In the genomic region with DNA sequence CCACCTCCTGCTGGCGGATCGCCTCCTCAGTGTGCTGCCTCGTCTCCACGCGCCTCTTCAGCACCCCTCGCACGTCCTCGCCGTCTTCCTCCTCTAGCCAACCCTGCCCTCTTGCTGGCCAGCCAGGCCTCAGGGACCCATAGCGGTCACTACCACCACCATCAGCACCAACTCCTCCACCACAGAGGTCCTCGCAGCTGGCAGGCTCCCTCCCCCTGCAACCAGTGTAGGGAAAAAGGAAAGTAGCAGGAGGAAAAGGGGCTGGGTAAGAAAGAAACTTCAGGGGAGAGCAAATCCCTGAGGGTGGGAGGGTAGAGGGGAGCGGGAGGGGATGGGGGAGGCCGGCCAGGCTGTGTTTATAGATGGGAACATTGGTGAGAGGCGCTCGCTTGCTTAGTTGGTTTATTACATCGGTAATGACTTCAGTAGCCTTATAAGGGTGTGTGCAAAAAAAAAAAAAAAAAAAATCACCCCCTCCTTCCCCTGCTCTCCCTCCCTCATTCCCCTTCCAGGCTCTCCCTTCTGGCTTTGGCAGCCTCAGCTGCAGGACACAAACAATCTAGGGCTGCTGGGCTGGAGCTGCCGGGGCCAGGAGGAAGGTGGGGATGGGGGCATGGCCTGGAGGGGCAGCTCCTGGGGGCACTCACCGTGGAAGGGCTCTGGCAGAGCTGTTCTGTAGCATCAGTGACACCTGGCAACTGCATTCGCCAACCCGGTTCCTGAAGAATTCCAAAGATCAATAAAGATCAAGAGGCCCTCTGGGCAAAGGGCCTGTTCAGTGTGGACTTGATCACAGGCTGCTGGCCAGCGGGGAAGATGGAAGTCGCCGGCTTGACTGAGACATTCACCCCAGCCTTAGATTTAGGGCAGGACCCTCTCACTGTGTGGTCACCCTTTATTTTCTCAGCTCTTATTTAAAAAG, we compare ENCODE assay signal across 14 cellular contexts.
DNase-seq lines count a peak whose midpoint lies in the region; ATAC-seq and TF ChIP-seq lines count a peak whose summit lies in the region.
"Had no signal": no experiment of that assay in that cellular context is flagged by ENCODE, and none has a peak within 500 bp of the region (broad histone marks: within the 10 kb centered on the region; RNA-seq: fewer than 3 reads in every experiment).

No MANE protein-coding gene starts in this region.

- H3K27me3 ChIP-seq in IMR-90 (ENCODE audit: control insufficient read depth, insufficient read depth, low read length), result no peaks in the 10 kb centered on the region
- H3K27me3 ChIP-seq in sigmoid colon, result no peaks in the 10 kb centered on the region
- H3K27me3 ChIP-seq: MG63 had no signal

- peaks cover 45% of the 10 kb centered on the region for H3K4me1 ChIP-seq in IMR-90 (ENCODE audit: control insufficient read depth, insufficient read depth, low read length)
- peaks cover 2 to 45% (median 37%) of the 10 kb centered on the region in 4 donors for H3K4me1 ChIP-seq in sigmoid colon

- 0 out of 3 replicates have a peak overlapping the region, but pooled peaks have one; percentile 46 for H2BK15ac ChIP-seq in IMR-90 (ENCODE audit: low read depth, low read length)

- H3K56ac ChIP-seq in IMR-90 (ENCODE audit: extremely low read depth, insufficient read depth, low read length), result no peak overlapping the region

- peak overlapping the region; percentile 94 for H3K14ac ChIP-seq in IMR-90 (replicated peaks; ENCODE audit: low read depth, low read length)

- H2BK120ac ChIP-seq in IMR-90 (ENCODE audit: low read depth, low read length), result peak overlapping the region; percentile 83

- TF ChIP-seq CTCF in IMR-90 (conservative IDR thresholded peaks at IDR 0.05; ENCODE audit: low read depth, low read length) (no peak), endothelial cell (IDR thresholded peaks at IDR 0.05; ENCODE audit: unreplicated experiment) (no peak), lower leg skin (IDR thresholded peaks at IDR 0.05) (no peak), sigmoid colon (IDR thresholded peaks at IDR 0.05) (peak in 1 of 4 experiments; percentile 8)

- H3K9ac ChIP-seq in IMR-90 (ENCODE audit: low read depth, low read length), result peak overlapping the region; percentile 68

- no peaks in the 10 kb centered on the region for H3K9me3 ChIP-seq in IMR-90 (ENCODE audit: control insufficient read depth, insufficient read depth, low read length)
- no peaks in the 10 kb centered on the region for H3K9me3 ChIP-seq in sigmoid colon
- H3K9me3 ChIP-seq: MG63 had no signal

- in situ Hi-C loops in IMR-90 (cut with MboI; ENCODE audit: low sequenced_read_pairs), result no loop called here

- peak overlapping the region; percentile 49 for H4K5ac ChIP-seq in IMR-90 (ENCODE audit: low read depth, low read length)

- intact Hi-C loops in IMR-90 (cut with micrococcal nuclease), result no loop called here
- intact Hi-C loops in lower leg skin (cut with DNase I; ENCODE audit: low total_unique reads), result no loop called here
- intact Hi-C loops in sigmoid colon (cut with DNase I), result no loop called here

- H3K9me3 Mint-ChIP-seq in endothelial cell (ENCODE audit: unreplicated experiment), result no peaks in the 10 kb centered on the region
- no peaks in the 10 kb centered on the region for H3K9me3 Mint-ChIP-seq in activated T-helper 17 cell treated with anti-CD3 and anti-CD28 coated beads, Interleukin-2, amount 50 U/mL, for 72 hours
- H3K9me3 Mint-ChIP-seq: T-helper 1 cell treated with Interleukin-12 subunit alpha and Interleukin-12 subunit beta and Interleukin-4 antibody, amounts not matched to agents 30 μg/mL and 1 μg/mL, for 36 hours had no signal

- peaks cover 24 to 65% of the 10 kb centered on the region in 2 experiments; a peak in 3 of 4 replicates for H3K79me1 ChIP-seq in IMR-90 (ENCODE audit: low read depth in 1 of 2, low read length in 2 of 2)

- no peak for TF ChIP-seq RAD21 in IMR-90 (IDR thresholded peaks at IDR 0.05; ENCODE audit: low read length)

- peak; percentile 61 for DNase-seq in IMR-90
- no peak for DNase-seq in endothelial cell (ENCODE audit: low spot score)
- no peak for DNase-seq in lower leg skin (ENCODE audit: low spot score in 2 of 2)
- DNase-seq in sigmoid colon, result peak; percentile 95
- DNase-seq in AG08395 (ENCODE audit: low spot score), result no peak
- DNase-seq in RKO (ENCODE audit: low spot score), result no peak
- DNase-seq in islet precursor cell, result no peak
- DNase-seq: activated naive CD4-positive, alpha-beta T cell; cerebellar nuclear complex had no signal

- peak overlapping the region; percentile 64; the same call in 1 of the 2 replicates for H3K23ac ChIP-seq in IMR-90 (ENCODE audit: low read depth, low read length)

- H4K91ac ChIP-seq in IMR-90 (ENCODE audit: insufficient read depth, low read depth, low read length), result peak overlapping the region; percentile 85

- peaks cover 11% of the 10 kb centered on the region for H3K27me3 Mint-ChIP-seq in endothelial cell (ENCODE audit: unreplicated experiment)
- H3K27me3 Mint-ChIP-seq in activated T-helper 17 cell treated with anti-CD3 and anti-CD28 coated beads, Interleukin-2, amount 50 U/mL, for 72 hours, result peaks cover 14% of the 10 kb centered on the region

- BruUV-seq in IMR-90 (replicated peaks; lab: Mats Ljungman, UMichigan), result no TSS peak

- peak overlapping the region; percentile 77 for H2AK5ac ChIP-seq in IMR-90 (ENCODE audit: low read depth, low read length)

- POLR2A ChIA-PET in IMR-90 (lab: Charles Lee; ENCODE audit: unreplicated experiment), result interaction anchor here (0.6 kb wide), 1 partner anchor 82 kb away, joined by 8 read pairs; no protein-coding TSS in a partner anchor

- peaks cover 17% of the 10 kb centered on the region for H3K4me1 Mint-ChIP-seq in endothelial cell (ENCODE audit: unreplicated experiment)
- H3K4me1 Mint-ChIP-seq in activated T-helper 17 cell treated with anti-CD3 and anti-CD28 coated beads, Interleukin-2, amount 50 U/mL, for 72 hours, result no peaks in the 10 kb centered on the region

- H2BK20ac ChIP-seq in IMR-90 (ENCODE audit: low read depth, low read length), result peak overlapping the region; percentile 38

- peak overlapping the region; percentile 47 to 73; a peak in 2 of 4 replicates for H4K8ac ChIP-seq in IMR-90 (ENCODE audit: low read depth in 2 of 2, low read length in 2 of 2)

- H3K4me3 Mint-ChIP-seq in endothelial cell (ENCODE audit: unreplicated experiment), result no peak overlapping the region
- H3K4me3 Mint-ChIP-seq in activated T-helper 17 cell treated with anti-CD3 and anti-CD28 coated beads, Interleukin-2, amount 50 U/mL, for 72 hours, result no peak overlapping the region
- H3K4me3 Mint-ChIP-seq: activated CD8-positive, alpha-beta T cell treated with anti-CD3 and anti-CD28 coated beads, Interleukin-2, amount 10 ng/mL, durations not matched to agents 7 days and 5 days; T-helper 1 cell treated with Interleukin-12 subunit alpha and Interleukin-12 subunit beta and Interleukin-4 antibody, amounts not matched to agents 30 μg/mL and 1 μg/mL, for 36 hours had no signal

- H3K36me3 Mint-ChIP-seq in endothelial cell (ENCODE audit: low read depth, unreplicated experiment), result peaks cover 5% of the 10 kb centered on the region
- no peaks in the 10 kb centered on the region for H3K36me3 Mint-ChIP-seq in activated T-helper 17 cell treated with anti-CD3 and anti-CD28 coated beads, Interleukin-2, amount 50 U/mL, for 72 hours (ENCODE audit: low read depth)

- H3K27ac Mint-ChIP-seq in endothelial cell (ENCODE audit: unreplicated experiment), result peak overlapping the region; percentile 38
- no peak overlapping the region for H3K27ac Mint-ChIP-seq in activated T-helper 17 cell treated with anti-CD3 and anti-CD28 coated beads, Interleukin-2, amount 50 U/mL, for 72 hours
- H3K27ac Mint-ChIP-seq: activated CD8-positive, alpha-beta T cell treated with anti-CD3 and anti-CD28 coated beads, Interleukin-2, amount 10 ng/mL, durations not matched to agents 7 days and 5 days; T-helper 1 cell treated with Interleukin-12 subunit alpha and Interleukin-12 subunit beta and Interleukin-4 antibody, amounts not matched to agents 30 μg/mL and 1 μg/mL, for 36 hours had no signal

- H3K4me2 ChIP-seq in IMR-90 (ENCODE audit: low read depth, low read length), result peak overlapping the region; percentile 50; the same call in 1 of the 2 replicates

- peak in 2 of 4 donors; percentile 14 to 28 for TF ChIP-seq EP300 in sigmoid colon (IDR thresholded peaks at IDR 0.05)

- H3K36me3 ChIP-seq in IMR-90 (ENCODE audit: control insufficient read depth, insufficient read depth, low read length) (peaks cover 61% of the 10 kb centered on the region), sigmoid colon (no peaks in the 10 kb centered on the region)
- H3K36me3 ChIP-seq: MG63 had no signal

- dilution Hi-C loops in IMR-90 (cut with HindIII; ENCODE audit: low sequenced_read_pairs, unreplicated experiment), result no loop called here

- TF ChIP-seq POLR2A in IMR-90 (IDR thresholded peaks at IDR 0.05; ENCODE audit: low read depth, low read length) (no peak), lower leg skin (IDR thresholded peaks at IDR 0.05) (no peak), sigmoid colon (IDR thresholded peaks at IDR 0.05) (peak; percentile 91 to 95)

- H3K4me3 ChIP-seq in IMR-90 (ENCODE audit: insufficient read depth, low read depth, low read length), result peak overlapping the region; percentile 6; the same call in 1 of the 2 replicates
- peak overlapping the region; percentile 4 for H3K4me3 ChIP-seq in lower leg skin (ENCODE audit: low read depth, poor library complexity, severe bottlenecking)
- peak overlapping the region; percentile 68 to 81 (median 73) for H3K4me3 ChIP-seq in sigmoid colon
- H3K4me3 ChIP-seq: MG63 had no signal

- WGBS in IMR-90 (ENCODE audit: extremely low coverage in 2 of 2, insufficient read length in 1 of 2), 2 experiments, result 21% methylated on average over 4 of the region's 23 CpGs; no CpG with 5 or more reads in 1 of the 2 experiments
- WGBS in lower leg skin, 2 donors, result 78 to 86% methylated on average over 23 of the region's 23 CpGs
- WGBS in sigmoid colon, 2 donors, result 45 to 70% methylated on average over 23 of the region's 23 CpGs

- H4K20me1 ChIP-seq in IMR-90 (ENCODE audit: insufficient read depth, low read length), result peaks cover 4% of the 10 kb centered on the region; the same call in 1 of the 2 replicates

- H2AFZ ChIP-seq in IMR-90 (replicated peaks; ENCODE audit: low read length, poor library complexity), result no peak overlapping the region

- ATAC-seq in IMR-90 (ENCODE audit: low read depth), result peak; percentile 44
- no peak for ATAC-seq in activated T-helper 17 cell treated with anti-CD3 and anti-CD28 coated beads, Interleukin-2, amount 50 U/mL, for 72 hours (replicated peaks)
- ATAC-seq: activated CD8-positive, alpha-beta T cell treated with anti-CD3 and anti-CD28 coated beads, Interleukin-2, amount 10 ng/mL, durations not matched to agents 7 days and 5 days had no signal

- H2BK5ac ChIP-seq in IMR-90 (ENCODE audit: low read depth, low read length, poor library complexity, severe bottlenecking), result no peak overlapping the region

- H2AK9ac ChIP-seq in IMR-90 (replicated peaks; ENCODE audit: low read depth, low read length, poor library complexity), result peak overlapping the region; percentile 82

- peak overlapping the region; percentile 69 for H3K4ac ChIP-seq in IMR-90 (ENCODE audit: low read depth, low read length)

- H3K27ac ChIP-seq in IMR-90 (ENCODE audit: insufficient read depth, low read length), result peak overlapping the region; percentile 64
- peak overlapping the region; percentile 89 to 98 (median 94) for H3K27ac ChIP-seq in sigmoid colon
- H3K27ac ChIP-seq: HL-60 had no signal

- peaks cover 19% of the 10 kb centered on the region for H3K9me1 ChIP-seq in IMR-90 (ENCODE audit: insufficient read depth, low read length)

- H3K18ac ChIP-seq in IMR-90 (ENCODE audit: low read depth, low read length), result peak overlapping the region; percentile 48

- CTCF ChIA-PET in IMR-90 (lab: Yijun Ruan, JAX), result interaction anchor here (2.7 kb wide), 1 partner anchor 48 kb away, joined by 8 read pairs; no protein-coding TSS in a partner anchor

Comparison
In these comparisons a context has a peak if more than half of its experiments do, and no peak if none do; other contexts are left out.
1. DNase-seq: peak in IMR-90 (single experiment) and sigmoid colon (single experiment); none in endothelial cell (single experiment), lower leg skin (0 of 2), AG08395 (single experiment), RKO (single experiment) and islet precursor cell (single experiment).
2. H3K4me3 ChIP-seq: peak in every context shown above with its lines; median percentile 73 in sigmoid colon; 6 in IMR-90; 4 in lower leg skin.
3. POLR2A ChIP-seq: peak in sigmoid colon (2 of 2); none in IMR-90 (single experiment) and lower leg skin (0 of 2).